ENCODE assay signal across 21 cellular contexts in genomic region chr14:34640826-34641225, GRCh38.
"Had no signal": no experiment of that assay in that cellular context is flagged by ENCODE, and none has a peak within 500 bp of the region (broad histone marks: within the 10 kb centered on the region; RNA-seq: fewer than 3 reads in every experiment).

No MANE protein-coding gene starts in this region.

- H3K4me3 Mint-ChIP-seq: immature natural killer cell, naive B cell, nephron progenitor cell had no signal

- H3K27ac Mint-ChIP-seq: immature natural killer cell, naive B cell, nephron progenitor cell had no signal

- H3K27me3 ChIP-seq: gastrocnemius medialis, heart right ventricle, right atrium auricular region, sigmoid colon, thyroid gland, upper lobe of left lung, uterus had no signal

- FAIRE-seq: colon, keratinocyte had no signal

- H3K4me3 ChIP-seq: gastrocnemius medialis, heart right ventricle, left ventricle myocardium inferior, lung, right atrium auricular region, sigmoid colon, skin epidermis, thyroid gland, upper lobe of left lung, uterus had no signal

- DNase-seq: cerebellar nuclear complex; dermis blood vessel endothelial cell; gastrocnemius medialis; heart right ventricle; immature natural killer cell; left ventricle myocardium inferior; mesendoderm; naive B cell; nephron progenitor cell; posterior cingulate gyrus; sigmoid colon; stimulated activated CD4-positive, alpha-beta T cell treated with anti-CD3 and anti-CD28 coated beads, Interleukin-12 subunit alpha, Interleukin-12 subunit beta, amount 100 ng/mL, for 4 hours; stimulated activated naive CD4-positive, alpha-beta T cell; thyroid gland; upper lobe of left lung; uterus had no signal

- H3K9me3 ChIP-seq: gastrocnemius medialis, heart right ventricle, left ventricle myocardium inferior, right atrium auricular region, sigmoid colon, thyroid gland, upper lobe of left lung, uterus had no signal

- H3K27ac ChIP-seq: gastrocnemius medialis, heart right ventricle, left ventricle myocardium inferior, right atrium auricular region, sigmoid colon, skin epidermis, thyroid gland, upper lobe of left lung, uterus had no signal

- H3K9me3 Mint-ChIP-seq: immature natural killer cell, naive B cell had no signal

- H3K4me1 ChIP-seq: gastrocnemius medialis, left ventricle myocardium inferior, right atrium auricular region, sigmoid colon, thyroid gland, upper lobe of left lung, uterus had no signal

- H3K36me3 Mint-ChIP-seq: immature natural killer cell, naive B cell had no signal

- H3K4me1 Mint-ChIP-seq: immature natural killer cell, naive B cell had no signal

- H3K36me3 ChIP-seq: gastrocnemius medialis, heart right ventricle, left ventricle myocardium inferior, right atrium auricular region, sigmoid colon, thyroid gland, upper lobe of left lung, uterus had no signal
